8 cellular contexts compared by ENCODE assay signal in genomic region chr19:50432658-50433057, GRCh38. TPM values are rescaled to one million over a fixed set of nuclear protein-coding genes. Genes with fewer than 3 reads are reported as not detected.
DNase-seq lines count a peak whose midpoint lies in the region; ATAC-seq, FAIRE-seq and TF ChIP-seq lines count a peak whose summit lies in the region.

TSS of gene MYBPC2 (plus strand) at chr19:50432892. CDS start at chr19:50432954, 62 bp downstream.

- H3K9me3 Mint-ChIP-seq in mesothelial cell of epicardium = no peaks in the 10 kb centered on the region

- H3K27ac ChIP-seq in ACC112 (ENCODE audit: low read depth, low read length) (no peak within 1 kb of the TSS), HEK293 (ENCODE audit: extremely low read depth, low read depth, low read length) (peak within 1 kb of the TSS; percentile 44; the same call in 1 of the 2 replicates), GM12878 (ENCODE audit: control insufficient read depth, insufficient read depth) (peak within 1 kb of the TSS; percentile 82)

- H3K27me3 ChIP-seq in ACC112 (ENCODE audit: insufficient read depth, low read length) (peaks cover 30% of the 10 kb centered on the region), GM12878 (replicated peaks in 1 of 2; ENCODE audit: control insufficient read depth in 2 of 2, insufficient read depth in 2 of 2, low read length in 1 of 2) (peaks cover 0 to 4% of the 10 kb centered on the region in 2 experiments; a peak in 1 of 4 replicates)

- POLR2A ChIA-PET in HEK293 (lab: Yijun Ruan, JAX) = interaction anchor here (1.2 kb wide), 1 partner anchor 372 kb away, joined by 3 read pairs; no protein-coding TSS in a partner anchor
- POLR2A ChIA-PET in GM12878 (lab: Charles Lee) = interaction anchor here (0.9 to 1.5 kb wide), 4 partner anchors 12 to 76 kb away, joined by 3 to 4 read pairs (median 3); partner anchors contain the start of gene SPIB

- 10% methylated on average over 13 of the region's 13 CpGs for WGBS in GM12878 (ENCODE audit: insufficient coverage, insufficient replicate concordance, low lambda C conversion rate, missing lambda C conversion rate)

- peak within 1 kb of the TSS; percentile 77 for H3K9ac ChIP-seq in GM12878 (ENCODE audit: control insufficient read depth, insufficient read depth, low read length)

- intact Hi-C loops in GM12878 (cut with micrococcal nuclease; ENCODE audit: unreplicated experiment) = loop anchor here (2.0 to 5.0 kb wide), 2 partner anchors 14 to 85 kb away; partner anchors contain the start of gene SPIB

- TF ChIP-seq POLR2A in GM12878 (IDR thresholded peaks at IDR 0.05; ENCODE audit: low read depth, low read length) = peak; percentile 34; the same call in 1 of the 2 replicates

- H3K36me3 Mint-ChIP-seq in mesothelial cell of epicardium = no peaks in the 10 kb centered on the region

- H3K27ac Mint-ChIP-seq in mesothelial cell of epicardium = peak within 1 kb of the TSS; percentile 90

- in situ Hi-C loops in GM12878 (cut with MboI) = no loop called here

- no TSS peak for BruUV-seq in GM12878 (replicated peaks; lab: Mats Ljungman, UMichigan)

- no peak for TF ChIP-seq EP300 in GM12878 (IDR thresholded peaks at IDR 0.05; ENCODE audit: borderline replicate concordance in 1 of 2, control insufficient read depth in 1 of 2, low read depth in 2 of 2, low read length in 2 of 2)

- TF ChIP-seq CTCF in HEK293 (tag by site-specific recombination; IDR thresholded peaks at IDR 0.05) (no peak), GM12878 (IDR thresholded peaks at IDR 0.05 in 2 of 3, conservative IDR thresholded peaks at IDR 0.05 in 1 of 3; ENCODE audit: control insufficient read depth in 2 of 3, extremely low read depth in 1 of 3, insufficient read depth in 1 of 3, low read depth in 3 of 3, low read length in 3 of 3) (no peak), mesothelial cell of epicardium (IDR thresholded peaks at IDR 0.05; ENCODE audit: unreplicated experiment) (no peak)

- RAD21 ChIA-PET in GM12878 (lab: Charles Lee; ENCODE audit: unreplicated experiment) = interaction anchor here (1.0 to 1.5 kb wide), 3 partner anchors 28 to 64 kb away, joined by 3 read pairs; no protein-coding TSS in a partner anchor

- H3K79me2 ChIP-seq in ACC112 (ENCODE audit: control insufficient read depth, insufficient read depth, low read length, unreplicated experiment) (no peaks in the 10 kb centered on the region), GM12878 (ENCODE audit: control insufficient read depth, insufficient read depth, low read length) (no peaks in the 10 kb centered on the region)

- CTCF ChIA-PET in HEK293 (lab: Yijun Ruan, JAX) (interaction anchor here (0.6 to 1.6 kb wide), 3 partner anchors 28 to 173 kb away, joined by 3 to 5 read pairs (median 4); no protein-coding TSS in a partner anchor), GM12878 (lab: Yijun Ruan, JAX) (interaction anchor here (0.9 to 1.5 kb wide), 2 partner anchors 27 to 67 kb away, joined by 3 to 5 read pairs; partner anchors contain the start of gene NAPSA)

- no peak for TF ChIP-seq RAD21 in GM12878 (IDR thresholded peaks at IDR 0.05; ENCODE audit: insufficient read depth, low read depth, low read length)

- no peak for FAIRE-seq in GM12878 (lab: Jason Lieb, UNC)

- H3K27me3 Mint-ChIP-seq in mesothelial cell of epicardium (ENCODE audit: low read depth) = peaks cover 57% of the 10 kb centered on the region

- peaks cover 20% of the 10 kb centered on the region for H3K4me1 Mint-ChIP-seq in mesothelial cell of epicardium

- H3K4me3 ChIP-seq in ACC112 (ENCODE audit: low read depth, low read length) (peak within 1 kb of the TSS; percentile 70), HEK293 (ENCODE audit: low read depth, low read length) (peak within 1 kb of the TSS; percentile 57), GM12878 (peak within 1 kb of the TSS; percentile 71)

- H2AFZ ChIP-seq in ACC112 (ENCODE audit: low read length, unreplicated experiment) (no peak within 1 kb of the TSS), GM12878 (ENCODE audit: control insufficient read depth, low read depth, low read length) (peak within 1 kb of the TSS; percentile 81)

- H3K9me3 ChIP-seq in HEK293 (ENCODE audit: control insufficient read depth, insufficient read depth, low read depth, low read length) = no peaks in the 10 kb centered on the region
- H3K9me3 ChIP-seq in GM12878 (replicated peaks; ENCODE audit: control insufficient read depth, insufficient read depth, low read length) = no peaks in the 10 kb centered on the region

- ATAC-seq in GM12878 (peak; percentile 24), GM21367 (IDR thresholded peaks at IDR 0.05; ENCODE audit: unreplicated experiment) (no peak)

- DNase-seq in GM12878 (ENCODE audit: low read depth, low spot score) (no peak), mesothelial cell of epicardium (ENCODE audit: low spot score in 2 of 2, unreplicated experiment in 2 of 2) (no peak), iPS-NIHi7 (ENCODE audit: extremely low spot score) (no peak), GOT3 (lab: John Stamatoyannopoulos, UW) (no peak), SIG-M5 (lab: John Stamatoyannopoulos, UW) (no peak)

- H3K4me1 ChIP-seq in ACC112 (ENCODE audit: control insufficient read depth, insufficient read depth, low read length, unreplicated experiment) = no peaks in the 10 kb centered on the region
- H3K4me1 ChIP-seq in HEK293 (ENCODE audit: control insufficient read depth, insufficient read depth, low read length) = peaks cover 11% of the 10 kb centered on the region
- H3K4me1 ChIP-seq in GM12878 (ENCODE audit: control insufficient read depth, insufficient read depth, low read length) = peaks cover 54% of the 10 kb centered on the region

- H3K36me3 ChIP-seq in ACC112 (ENCODE audit: insufficient read depth, low read length) (no peaks in the 10 kb centered on the region), HEK293 (ENCODE audit: control insufficient read depth in 2 of 2, insufficient read depth in 1 of 2, low read length in 2 of 2) (no peaks in the 10 kb centered on the region), GM12878 (ENCODE audit: control insufficient read depth in 2 of 2, insufficient read depth in 2 of 2, low read length in 1 of 2) (no peaks in the 10 kb centered on the region)

- SMC1A ChIA-PET in GM12878 (lab: Charles Lee; ENCODE audit: uncharacterized antibody, unreplicated experiment) = interaction anchor here (0.6 to 1.1 kb wide), 3 partner anchors 28 to 966 kb away, joined by 3 to 4 read pairs (median 3); no protein-coding TSS in a partner anchor

- H4K20me1 ChIP-seq in GM12878 (ENCODE audit: control insufficient read depth, insufficient read depth) = no peaks in the 10 kb centered on the region

- peak within 1 kb of the TSS; percentile 88 for H3K4me3 Mint-ChIP-seq in mesothelial cell of epicardium

- peak within 1 kb of the TSS; percentile 100 for H3K4me2 ChIP-seq in GM12878 (ENCODE audit: control insufficient read depth, insufficient read depth)

TF ChIP-seq in HEK293, 187 proteins besides CTCF, POLR2A, EP300 and RAD21 (continues in another document):
- no peak for TF ChIP-seq ZFP41 (tag by site-specific recombination; IDR thresholded peaks at IDR 0.05; ENCODE audit: borderline replicate concordance)
- TF ChIP-seq ZIC2 (tag by site-specific recombination; IDR thresholded peaks at IDR 0.05) = peak; percentile 61; the same call in 1 of the 2 replicates
- no peak for TF ChIP-seq ZFP37 (tag by site-specific recombination; IDR thresholded peaks at IDR 0.05)
- no peak for TF ChIP-seq ZNF223 (tag by site-specific recombination; IDR thresholded peaks at IDR 0.05)

TF ChIP-seq in GM12878, 131 proteins besides CTCF, POLR2A, EP300 and RAD21 (continues in another document):
- TF ChIP-seq BHLHE40 (IDR thresholded peaks at IDR 0.05; ENCODE audit: borderline replicate concordance in 1 of 2, low read depth in 2 of 2, low read length in 1 of 2) (peak; percentile 13 to 19; a peak in 1 of 4 replicates), FOS (IDR thresholded peaks at IDR 0.05; ENCODE audit: borderline replicate concordance, extremely low read depth, insufficient read length) (no peak), RBBP5 (conservative IDR thresholded peaks at IDR 0.05) (no peak), NBN (IDR thresholded peaks at IDR 0.05) (0 out of 2 replicates have a peak, but pooled peaks have one; percentile 9), WRNIP1 (IDR thresholded peaks at IDR 0.05; ENCODE audit: borderline replicate concordance, low read depth, low read length) (no peak), RELB (IDR thresholded peaks at IDR 0.05; ENCODE audit: low read depth) (peak; percentile 32; the same call in 1 of the 2 replicates), MEF2B (IDR thresholded peaks at IDR 0.05; ENCODE audit: partially characterized antibody, poor library complexity, severe bottlenecking) (peak; percentile 82), EED (IDR thresholded peaks at IDR 0.05; ENCODE audit: low read depth) (peak; percentile 58; the same call in 1 of the 2 replicates)

RNA-seq across cellular contexts. Expression of gene MYBPC2, which starts in this region (rescaled TPM):
- total RNA-seq in GM12878 (2013; cell fraction: nucleolus; rRNA removed) = 0.42 and 0.54 TPM in 2 replicates
- total RNA-seq in GM12878 (2014; rRNA removed) (0.49 and 0.51 TPM in 2 replicates), GM12878 (2014; rRNA removed; fragmentation: Illumina TruSeq; extraction: Trizol) (0.37 and 0.67 TPM in 2 replicates), GM12878 (2021) (0.90 and 1.4 TPM in 2 replicates), mesothelial cell of epicardium (0.89 to 1.9 TPM (median 1.2 TPM) in 3 replicates)
- 0.70 TPM for polyA plus RNA-seq in GM12878 (2011; ENCODE audit: low read depth)
- polyA plus RNA-seq in GM12878 (2011; rRNA removed) (0.06 and 0.15 TPM in 2 replicates), GM12878 (2014; fragmentation: Illumina TruSeq; extraction: Trizol) (0.56 and 0.73 TPM in 2 replicates), GM12878 (2014; fragmentation: Nextera tagmentation; extraction: Ambion mirVana) (under 1 TPM; 0.09 to 0.10 TPM), GM12878 (2014; rRNA removed) (0.65 and 0.72 TPM in 2 replicates), GM12878 (2016; fragmentation: Nextera tagmentation; extraction: Ambion mirVana) (1 to 10 TPM; 1.9 to 2.6 TPM)
- polyA plus RNA-seq in GM12878 (2011; cell fraction: cytosol; rRNA removed) = 0.21 and 0.33 TPM in 2 replicates
- 0.56 and 0.58 TPM in 2 replicates for polyA plus RNA-seq in GM12878 (2011; cell fraction: nucleus; rRNA removed)
- polyA plus RNA-seq in GM12878 (2012) = 1.8 and 2.0 TPM in 2 replicates
- polyA minus RNA-seq in GM12878 (2011; rRNA and poly(A)+ RNA removed) = 0.10 and 0.15 TPM in 2 replicates
- not detected in 2 replicates for polyA minus RNA-seq in GM12878 (2011; cell fraction: cytosol; rRNA and poly(A)+ RNA removed)
- polyA minus RNA-seq in GM12878 (2011; cell fraction: nucleus; rRNA and poly(A)+ RNA removed) = 0.12 TPM in 1 of 2 replicates, not detected in the other
